Comparison of ENCODE assay signal across 8 cellular contexts in genomic region chr4:53196872-53197759, GRCh38.
DNase-seq lines count a peak whose midpoint lies in the region; ATAC-seq and TF ChIP-seq lines count a peak whose summit lies in the region.

No MANE protein-coding gene starts in this region.

- peaks cover 28% of the 10 kb centered on the region for H3K4me1 ChIP-seq in ACC112 (ENCODE audit: control insufficient read depth, insufficient read depth, low read length, unreplicated experiment)
- no peaks in the 10 kb centered on the region for H3K4me1 ChIP-seq in lower lobe of right lung

- intact Hi-C loops in lower lobe of right lung (cut with DNase I) = loop anchor here (10.0 kb wide), 2 partner anchors 608 to 1028 kb away; partner anchors contain the start of gene PDGFRA

- no peaks in the 10 kb centered on the region for H3K9me3 ChIP-seq in lower lobe of right lung

- peak; percentile 78 for DNase-seq in Jurkat, Clone E6-1 (ENCODE audit: low read depth, low spot score)
- peak; percentile 9 for DNase-seq in NOMO-1 treated with dmso at 0.1 percent for 144 hours (lab: John Stamatoyannopoulos, UW; ENCODE audit: unreplicated experiment)
- no peak for DNase-seq in coronary artery (ENCODE audit: low spot score)
- no peak for DNase-seq in lower lobe of right lung
- DNase-seq in ureter (ENCODE audit: low spot score) = no peak

- peak overlapping the region; percentile 57 for H3K4me3 ChIP-seq in ACC112 (ENCODE audit: low read depth, low read length)
- H3K4me3 ChIP-seq in Jurkat, Clone E6-1 (ENCODE audit: low read length) = no peak overlapping the region
- H3K4me3 ChIP-seq in coronary artery = no peak overlapping the region
- no peak overlapping the region for H3K4me3 ChIP-seq in lower lobe of right lung

- peak; percentile 35; the same call in 1 of the 2 replicates for TF ChIP-seq CTCF in GM12874 (IDR thresholded peaks at IDR 0.05; ENCODE audit: insufficient read depth, low read depth, low read length)
- peak; percentile 63 for TF ChIP-seq CTCF in coronary artery (IDR thresholded peaks at IDR 0.05)
- TF ChIP-seq CTCF in lower lobe of right lung (IDR thresholded peaks at IDR 0.05) = peak; percentile 74

- H3K27ac ChIP-seq in ACC112 (ENCODE audit: low read depth, low read length) (peak overlapping the region; percentile 43), coronary artery (no peak overlapping the region), lower lobe of right lung (no peak overlapping the region)

- no peaks in the 10 kb centered on the region for H3K79me2 ChIP-seq in ACC112 (ENCODE audit: control insufficient read depth, insufficient read depth, low read length, unreplicated experiment)

- no peaks in the 10 kb centered on the region for H3K27me3 ChIP-seq in ACC112 (ENCODE audit: insufficient read depth, low read length)
- H3K27me3 ChIP-seq in lower lobe of right lung (ENCODE audit: low read depth) = no peaks in the 10 kb centered on the region

- peak overlapping the region; percentile 6 for H2AFZ ChIP-seq in ACC112 (ENCODE audit: low read length, unreplicated experiment)

- H3K36me3 ChIP-seq in ACC112 (ENCODE audit: insufficient read depth, low read length) (no peaks in the 10 kb centered on the region), lower lobe of right lung (no peaks in the 10 kb centered on the region)

- ATAC-seq in lower lobe of right lung (peak in 1 of 2 donors; percentile 67), GM18909 (IDR thresholded peaks at IDR 0.05; ENCODE audit: poor library complexity, unreplicated experiment) (no peak)

Comparison
In these comparisons a context has a peak if more than half of its experiments do, and no peak if none do; other contexts are left out.
1. DNase-seq: peak in Jurkat, Clone E6-1 (single experiment) and NOMO-1 treated with dmso at 0.1 percent for 144 hours (single experiment); none in coronary artery (single experiment), lower lobe of right lung (single experiment) and ureter (single experiment).
2. Peak in every context shown above with its lines, with median percentiles within 50 percentile points of each other: CTCF ChIP-seq.